ENCODE assay signal across 18 cellular contexts in genomic region chr2:150924862-150925261, GRCh38.
A peak's percentile ranks its signal among the peaks of the same experiment; 100 is the strongest.
DNase-seq lines count a peak whose midpoint lies in the region; ATAC-seq and TF ChIP-seq lines count a peak whose summit lies in the region.
"Had no signal": no experiment of that assay in that cellular context is flagged by ENCODE, and none has a peak within 500 bp of the region (broad histone marks: within the 10 kb centered on the region; RNA-seq: fewer than 3 reads in every experiment).

No MANE protein-coding gene starts in this region.

- peaks cover 5% of the 10 kb centered on the region for H3K9me3 Mint-ChIP-seq in glutamatergic neuron (ENCODE audit: unreplicated experiment)

- no peak overlapping the region for H2AK5ac ChIP-seq in IMR-90 (ENCODE audit: low read depth, low read length)

- peak; percentile 7 for DNase-seq in GM23248
- peak; percentile 10 for DNase-seq in IMR-90
- DNase-seq in glutamatergic neuron: peak; percentile 62
- DNase-seq in KG1 (lab: John Stamatoyannopoulos, UW): no peak
- DNase-seq in transverse colon: no peak
- DNase-seq: CD4-positive, CD25-positive, alpha-beta regulatory T cell; GOT3; Karpas-422; MV-4-11; NCI-H1105 treated with DMSO at 0.1 percent for 48 hours; NCI-H1694 treated with DMSO at 0.1 percent for 48 hours; NCI-H2081 treated with DMSO at 0.1 percent for 48 hours; NCI-H446 treated with DMSO at 0.1 percent for 48 hours; PC-3; SHP77 had no signal

- dilution Hi-C loops in IMR-90 (cut with HindIII; ENCODE audit: low sequenced_read_pairs, unreplicated experiment): no loop called here

- TF ChIP-seq RAD21 in IMR-90 (IDR thresholded peaks at IDR 0.05; ENCODE audit: low read length): no peak

- no peak overlapping the region for H2AFZ ChIP-seq in GM23248
- no peak overlapping the region for H2AFZ ChIP-seq in IMR-90 (replicated peaks; ENCODE audit: low read length, poor library complexity)
- peak overlapping the region; percentile 50 for H2AFZ ChIP-seq in neuron (ENCODE audit: low read depth, low read length)

- no peaks in the 10 kb centered on the region for H3K4me1 ChIP-seq in GM23248 (ENCODE audit: insufficient read depth)
- peaks cover 2% of the 10 kb centered on the region; the same call in 1 of the 2 replicates for H3K4me1 ChIP-seq in IMR-90 (ENCODE audit: control insufficient read depth, insufficient read depth, low read length)
- H3K4me1 ChIP-seq in neuron (ENCODE audit: insufficient read depth, low read length): peaks cover 3% of the 10 kb centered on the region
- H3K4me1 ChIP-seq in transverse colon: no peaks in the 10 kb centered on the region

- H3K4me3 Mint-ChIP-seq in glutamatergic neuron (ENCODE audit: unreplicated experiment): peak overlapping the region; percentile 60
- H3K4me3 Mint-ChIP-seq: CD4-positive, CD25-positive, alpha-beta regulatory T cell had no signal

- CTCF ChIA-PET in IMR-90 (lab: Yijun Ruan, JAX): interaction anchor here (1.1 kb wide), 1 partner anchor 313 kb away, joined by 3 read pairs; no protein-coding TSS in a partner anchor

- H2AK9ac ChIP-seq in IMR-90 (replicated peaks; ENCODE audit: low read depth, low read length, poor library complexity): no peak overlapping the region

- H3K9ac ChIP-seq in GM23248: no peak overlapping the region
- no peak overlapping the region for H3K9ac ChIP-seq in IMR-90 (ENCODE audit: low read depth, low read length)

- BruUV-seq in IMR-90 (replicated peaks; lab: Mats Ljungman, UMichigan): no TSS peak

- H3K27ac ChIP-seq in GM23248 (no peak overlapping the region), IMR-90 (ENCODE audit: insufficient read depth, low read length) (no peak overlapping the region), transverse colon (no peak overlapping the region)

- H3K27me3 Mint-ChIP-seq in glutamatergic neuron (ENCODE audit: unreplicated experiment): peaks cover 8% of the 10 kb centered on the region
- H3K27me3 Mint-ChIP-seq: CD4-positive, CD25-positive, alpha-beta regulatory T cell had no signal

- no peak overlapping the region for H3K4ac ChIP-seq in IMR-90 (ENCODE audit: low read depth, low read length)

- POLR2A ChIA-PET in IMR-90 (lab: Charles Lee; ENCODE audit: unreplicated experiment): interaction anchor here (0.6 kb wide), 1 partner anchor 456 kb away, joined by 3 read pairs; no protein-coding TSS in a partner anchor

- 28 to 29% methylated on average over 5 of the region's 5 CpGs for WGBS in GM23248 (ENCODE audit: low coverage in 1 of 2, low lambda C conversion rate in 2 of 2, missing lambda C conversion rate in 2 of 2), 2 experiments
- 59% methylated on average over 2 of the region's 5 CpGs; no CpG with 5 or more reads in 1 of the 2 experiments for WGBS in IMR-90 (ENCODE audit: extremely low coverage in 2 of 2, insufficient read length in 1 of 2), 2 experiments
- 54 to 57% methylated on average over 4 to 5 of the region's 5 CpGs for WGBS in transverse colon (ENCODE audit: low coverage in 1 of 2), 2 donors

- in situ Hi-C loops in GM23248 (cut with MboI) (loop anchor here (25.0 kb wide), 2 partner anchors 438 to 1313 kb away; partner anchors contain the start of gene RND3), IMR-90 (cut with MboI; ENCODE audit: low sequenced_read_pairs) (loop anchor here (25.0 kb wide), 1 partner anchor 1338 kb away; the partner anchor contains the start of gene MMADHC), transverse colon (cut with MboI; ENCODE audit: low pct_ligation_motif_present in 1 of 4, low pct_unique_long_range_greater_than_20kb in 1 of 4, low sequenced_read_pairs in 3 of 4) (no loop called here)

- H4K91ac ChIP-seq in IMR-90 (ENCODE audit: insufficient read depth, low read depth, low read length): no peak overlapping the region

- intact Hi-C loops in IMR-90 (cut with micrococcal nuclease) (no loop called here), transverse colon (cut with DNase I; ENCODE audit: low total_unique reads) (no loop called here)

- no peaks in the 10 kb centered on the region for H3K9me3 ChIP-seq in GM23248 (ENCODE audit: low read depth)
- H3K9me3 ChIP-seq in IMR-90 (ENCODE audit: control insufficient read depth, insufficient read depth, low read length): no peaks in the 10 kb centered on the region
- H3K9me3 ChIP-seq in neuron (ENCODE audit: low read length): no peaks in the 10 kb centered on the region
- H3K9me3 ChIP-seq in transverse colon: no peaks in the 10 kb centered on the region

- H3K4me2 ChIP-seq in GM23248 (ENCODE audit: unreplicated experiment) (no peak overlapping the region), IMR-90 (ENCODE audit: low read depth, low read length) (no peak overlapping the region)

- H3K56ac ChIP-seq in IMR-90 (ENCODE audit: extremely low read depth, insufficient read depth, low read length): no peak overlapping the region

- no peaks in the 10 kb centered on the region for H3K9me2 ChIP-seq in GM23248 (ENCODE audit: insufficient read depth)

- H3K14ac ChIP-seq in IMR-90 (replicated peaks; ENCODE audit: low read depth, low read length): no peak overlapping the region

- no peak for TF ChIP-seq EP300 in transverse colon (IDR thresholded peaks at IDR 0.05; ENCODE audit: low read depth)

- TF ChIP-seq POLR2A in IMR-90 (IDR thresholded peaks at IDR 0.05; ENCODE audit: low read depth, low read length): no peak
- TF ChIP-seq POLR2A in transverse colon (IDR thresholded peaks at IDR 0.05): no peak

- H4K20me1 ChIP-seq in GM23248 (ENCODE audit: insufficient read depth) (no peaks in the 10 kb centered on the region), IMR-90 (ENCODE audit: insufficient read depth, low read length) (no peaks in the 10 kb centered on the region)

- H3K36me3 ChIP-seq in GM23248 (ENCODE audit: low read depth): no peaks in the 10 kb centered on the region
- H3K36me3 ChIP-seq in IMR-90 (ENCODE audit: control insufficient read depth, insufficient read depth, low read length): no peaks in the 10 kb centered on the region
- H3K36me3 ChIP-seq in neuron (ENCODE audit: insufficient read depth, low read length): no peaks in the 10 kb centered on the region
- H3K36me3 ChIP-seq in transverse colon: no peaks in the 10 kb centered on the region

- H4K5ac ChIP-seq in IMR-90 (ENCODE audit: low read depth, low read length): no peak overlapping the region

- peak overlapping the region; percentile 56 for H3K27ac Mint-ChIP-seq in glutamatergic neuron (ENCODE audit: unreplicated experiment)
- H3K27ac Mint-ChIP-seq: CD4-positive, CD25-positive, alpha-beta regulatory T cell had no signal

- no peaks in the 10 kb centered on the region for H3K36me3 Mint-ChIP-seq in glutamatergic neuron (ENCODE audit: unreplicated experiment)
- H3K36me3 Mint-ChIP-seq: CD4-positive, CD25-positive, alpha-beta regulatory T cell had no signal

- H4K8ac ChIP-seq in IMR-90 (ENCODE audit: low read depth in 2 of 2, low read length in 2 of 2): no peak overlapping the region

- no peak overlapping the region for H2BK5ac ChIP-seq in IMR-90 (ENCODE audit: low read depth, low read length, poor library complexity, severe bottlenecking)

- no peaks in the 10 kb centered on the region for H3K79me2 ChIP-seq in GM23248 (ENCODE audit: insufficient read depth)

- no peak overlapping the region for H2BK15ac ChIP-seq in IMR-90 (ENCODE audit: low read depth, low read length)

- TF ChIP-seq CTCF in IMR-90 (conservative IDR thresholded peaks at IDR 0.05; ENCODE audit: low read depth, low read length): no peak
- no peak for TF ChIP-seq CTCF in glutamatergic neuron (IDR thresholded peaks at IDR 0.05; ENCODE audit: partially characterized antibody, unreplicated experiment)
- no peak for TF ChIP-seq CTCF in transverse colon (IDR thresholded peaks at IDR 0.05)

- no peaks in the 10 kb centered on the region for H3F3A ChIP-seq in GM23248 (ENCODE audit: insufficient read depth)

- H3K4me3 ChIP-seq in GM23248: no peak overlapping the region
- no peak overlapping the region for H3K4me3 ChIP-seq in IMR-90 (ENCODE audit: insufficient read depth, low read depth, low read length)
- no peak overlapping the region for H3K4me3 ChIP-seq in neuron (ENCODE audit: low read length)
- no peak overlapping the region for H3K4me3 ChIP-seq in transverse colon

- H3K18ac ChIP-seq in IMR-90 (ENCODE audit: low read depth, low read length): no peak overlapping the region

- no peak overlapping the region for H2BK20ac ChIP-seq in IMR-90 (ENCODE audit: low read depth, low read length)

- H3K23ac ChIP-seq in IMR-90 (ENCODE audit: low read depth, low read length): no peak overlapping the region

- H3K27me3 ChIP-seq in GM23248 (replicated peaks; ENCODE audit: insufficient read depth) (no peaks in the 10 kb centered on the region), IMR-90 (ENCODE audit: control insufficient read depth, insufficient read depth, low read length) (no peaks in the 10 kb centered on the region), neuron (ENCODE audit: insufficient read depth, low read length) (no peaks in the 10 kb centered on the region), transverse colon (no peaks in the 10 kb centered on the region)

- H2BK120ac ChIP-seq in IMR-90 (ENCODE audit: low read depth, low read length): no peak overlapping the region

- no peaks in the 10 kb centered on the region for H3K79me1 ChIP-seq in IMR-90 (ENCODE audit: low read depth in 1 of 2, low read length in 2 of 2)

- ATAC-seq in IMR-90 (ENCODE audit: low read depth): no peak
- ATAC-seq in HG03442 (IDR thresholded peaks at IDR 0.05; ENCODE audit: unreplicated experiment): no peak
- ATAC-seq: HCT116, PC-3 had no signal

- H3K9me1 ChIP-seq in IMR-90 (ENCODE audit: insufficient read depth, low read length): no peaks in the 10 kb centered on the region

- H3K4me1 Mint-ChIP-seq in glutamatergic neuron (ENCODE audit: low read depth, unreplicated experiment): peaks cover 13% of the 10 kb centered on the region
- H3K4me1 Mint-ChIP-seq: CD4-positive, CD25-positive, alpha-beta regulatory T cell had no signal

TF ChIP-seq in IMR-90, 13 proteins besides CTCF, POLR2A, EP300 and RAD21 (continues in another document):
- no peak for TF ChIP-seq MAZ (IDR thresholded peaks at IDR 0.05; ENCODE audit: borderline replicate concordance, low read depth, low read length)
- TF ChIP-seq SMC3 (IDR thresholded peaks at IDR 0.05; ENCODE audit: low read depth, low read length): no peak
- TF ChIP-seq CHD1 (IDR thresholded peaks at IDR 0.05; ENCODE audit: low read depth, low read length): no peak
- TF ChIP-seq ELK1 (IDR thresholded peaks at IDR 0.05; ENCODE audit: borderline replicate concordance, low read depth, low read length): no peak
- TF ChIP-seq FOS (IDR thresholded peaks at IDR 0.05; ENCODE audit: low read depth, low read length): no peak
- no peak for TF ChIP-seq NFE2L2 (IDR thresholded peaks at IDR 0.05; ENCODE audit: low read depth, low read length)
- TF ChIP-seq RFX5 (IDR thresholded peaks at IDR 0.05; ENCODE audit: low read depth, low read length): no peak

Comparison
In these comparisons a context has a peak if more than half of its experiments do, and no peak if none do; other contexts are left out.
1. DNase-seq: peak in GM23248 (single experiment), IMR-90 (single experiment) and glutamatergic neuron (single experiment); none in KG1 (single experiment) and transverse colon (single experiment).
2. in situ Hi-C loops: an anchor here in GM23248 (25.0 kb wide) and IMR-90 (25.0 kb wide); none called in transverse colon.